26 cellular contexts compared by ENCODE assay signal in genomic region chr10:18830277-18830676, GRCh38.
"Had no signal": no experiment of that assay in that cellular context is flagged by ENCODE, and none has a peak within 500 bp of the region (broad histone marks: within the 10 kb centered on the region; RNA-seq: fewer than 3 reads in every experiment).

No MANE protein-coding gene starts in this region.

- ATAC-seq: stimulated activated effector memory CD8-positive, alpha-beta T cell treated with anti-CD3 and anti-CD28 coated beads, Interleukin-12 subunit alpha, Interleukin-12 subunit beta, amount 100 ng/mL, for 72 hours; stimulated activated memory B cell treated with anti-CD40 and anti-IgM and Interleukin-4, amounts not matched to agents 10 μg/mL and 1 μg/mL and 100 μg/mL, for 72 hours; stimulated activated naive B cell treated with anti-CD40 and anti-IgM and Interleukin-4, amounts not matched to agents 10 μg/mL and 1 μg/mL and 100 μg/mL, for 72 hours; stimulated activated naive CD8-positive, alpha-beta T cell treated with anti-CD3 and anti-CD28 coated beads, Interleukin-15, amount 100 ng/mL, for 72 hours; stimulated activated naive CD8-positive, alpha-beta T cell treated with anti-CD3 and anti-CD28 coated beads, Interleukin-15, Interleukin-2, amounts not matched to agents 100 U/mL and 50 U/mL, for 24 hours; upper lobe of right lung had no signal

- H3K27me3 ChIP-seq: stomach, suprapubic skin, testis, thyroid gland, tibial artery, tibial nerve, transverse colon, upper lobe of left lung, upper lobe of right lung, uterus, vagina had no signal

- H3K9me3 ChIP-seq: suprapubic skin, testis, thoracic aorta, thyroid gland, tibial artery, tibial nerve, transverse colon, upper lobe of left lung, upper lobe of right lung, uterus, vagina had no signal

- DNase-seq: stimulated activated CD4-positive, alpha-beta T cell treated with anti-CD3 and anti-CD28 coated beads, Interleukin-2, amount 100 ng/mL, for 48 hours; stimulated activated CD4-positive, alpha-beta T cell treated with anti-CD3 and anti-CD28 coated beads, Interleukin-4, amount 100 ng/mL, for 1 hour; stimulated activated CD4-positive, alpha-beta T cell treated with anti-CD3 and anti-CD28 coated beads, Interleukin-4, amount 100 ng/mL, for 24 hours; stimulated activated CD4-positive, alpha-beta T cell treated with anti-CD3 and anti-CD28 coated beads, Interleukin-4, amount 100 ng/mL, for 4 hours; stimulated activated CD8-positive, alpha-beta memory T cell treated with anti-CD3 and anti-CD28 coated beads, Interleukin-4, amount 100 ng/mL, for 48 hours; stimulated activated naive B cell treated with anti-CD40 and anti-IgM and Interleukin-4, amounts not matched to agents 10 μg/mL and 1 μg/mL and 100 μg/mL, for 72 hours; stimulated activated naive CD4-positive, alpha-beta T cell; stimulated activated naive CD4-positive, alpha-beta T cell treated with Interleukin-2 at 50 U/mL for 16 hours; stimulated activated naive CD8-positive, alpha-beta T cell treated with anti-CD3 and anti-CD28 coated beads, Interleukin-15, amount 100 ng/mL, for 72 hours; stimulated activated naive CD8-positive, alpha-beta T cell treated with anti-CD3 and anti-CD28 coated beads, Interleukin-15, Interleukin-2, amounts not matched to agents 100 U/mL and 50 U/mL, for 24 hours; stomach; substantia nigra; testis; thyroid gland; tibial artery; transverse colon; trophoblast cell; upper lobe of left lung; upper lobe of right lung; uterus had no signal

- H3K4me1 ChIP-seq: stomach, suprapubic skin, testis, thyroid gland, tibial artery, tibial nerve, transverse colon, upper lobe of left lung, upper lobe of right lung, uterus, vagina had no signal

- H3K36me3 ChIP-seq: stomach, suprapubic skin, thoracic aorta, thyroid gland, tibial artery, tibial nerve, transverse colon, upper lobe of left lung, upper lobe of right lung, uterus, vagina had no signal

- H3K27ac ChIP-seq: stomach, suprapubic skin, testis, thoracic aorta, thyroid gland, tibial artery, tibial nerve, transverse colon, upper lobe of left lung, upper lobe of right lung, uterus, vagina had no signal

- H3K4me3 ChIP-seq: stomach, suprapubic skin, testis, thoracic aorta, thyroid gland, tibial artery, tibial nerve, transverse colon, upper lobe of left lung, upper lobe of right lung, uterus, vagina had no signal
